ENCODE assay signal across 18 cellular contexts in genomic region chr16:22315979-22316378, GRCh38. TPM values are rescaled to one million over a fixed set of nuclear protein-coding genes. Genes with fewer than 3 reads are reported as not detected.
A peak's percentile ranks its signal among the peaks of the same experiment; 100 is the strongest.
DNase-seq lines count a peak whose midpoint lies in the region; ATAC-seq, FAIRE-seq and TF ChIP-seq lines count a peak whose summit lies in the region.
"Had no signal": no experiment of that assay in that cellular context is flagged by ENCODE, and none has a peak within 500 bp of the region (broad histone marks: within the 10 kb centered on the region; RNA-seq: fewer than 3 reads in every experiment).

No MANE protein-coding gene starts in this region.

- no peak for FAIRE-seq in A549 (lab: Jason Lieb, UNC)
- FAIRE-seq in endothelial cell of umbilical vein (lab: Jason Lieb, UNC) = peak; percentile 43
- FAIRE-seq: D721Med, G401.6, GM12891 had no signal

- no peak overlapping the region for H3K4me3 Mint-ChIP-seq in activated T-cell treated with anti-CD3 and anti-CD28 coated beads, Interleukin-2, amount 50 U/mL, for 24 hours
- no peak overlapping the region for H3K4me3 Mint-ChIP-seq in activated T-cell treated with anti-CD3 and anti-CD28 coated beads, Interleukin-2, amount 50 U/mL, for 4 hours
- H3K4me3 Mint-ChIP-seq: B cell; CD4-positive, alpha-beta memory T cell; GM23338 had no signal

- H3K27ac ChIP-seq in A549 (no peak overlapping the region), RWPE1 (peak overlapping the region; percentile 88), endothelial cell of umbilical vein (ENCODE audit: insufficient read depth, low read depth, low read length) (no peak overlapping the region), dorsolateral prefrontal cortex (no peak overlapping the region)

- no peak overlapping the region for H3K9ac ChIP-seq in endothelial cell of umbilical vein (replicated peaks; ENCODE audit: extremely low read depth, insufficient read depth, low read length)

- no peaks in the 10 kb centered on the region for H3K9me3 Mint-ChIP-seq in activated T-cell treated with anti-CD3 and anti-CD28 coated beads, Interleukin-2, amount 50 U/mL, for 24 hours
- no peaks in the 10 kb centered on the region for H3K9me3 Mint-ChIP-seq in activated T-cell treated with anti-CD3 and anti-CD28 coated beads, Interleukin-2, amount 50 U/mL, for 4 hours
- H3K9me3 Mint-ChIP-seq: GM23338 had no signal

- H3K9me3 ChIP-seq in A549 (no peaks in the 10 kb centered on the region), endothelial cell of umbilical vein (replicated peaks; ENCODE audit: control insufficient read depth, insufficient read depth, low read length) (no peaks in the 10 kb centered on the region)

- no peak for TF ChIP-seq RAD21 in A549 (conservative IDR thresholded peaks at IDR 0.05 in 1 of 2, IDR thresholded peaks at IDR 0.05 in 1 of 2)

- BruUV-seq in endothelial cell of umbilical vein (replicated peaks; lab: Mats Ljungman, UMichigan) = no TSS peak

- TF ChIP-seq CTCF in A549 (IDR thresholded peaks at IDR 0.05) (no peak), RWPE1 (conservative IDR thresholded peaks at IDR 0.05; ENCODE audit: low read depth) (no peak), endothelial cell of umbilical vein (IDR thresholded peaks at IDR 0.05; ENCODE audit: extremely low read depth in 1 of 2, insufficient read depth in 1 of 2, low read depth in 1 of 2, low read length in 2 of 2) (no peak), dorsolateral prefrontal cortex (IDR thresholded peaks at IDR 0.05 in 54 of 56, conservative IDR thresholded peaks at IDR 0.05 in 2 of 56; ENCODE audit: low read depth in 1 of 56, partially characterized antibody in 56 of 56) (no peak)

- WGBS in A549 (ENCODE audit: missing lambda C conversion rate) = 79% methylated on average over 1 of the region's 1 CpG

- TF ChIP-seq EP300 in A549 (IDR thresholded peaks at IDR 0.05) = no peak

- no peaks in the 10 kb centered on the region for H3K79me2 ChIP-seq in endothelial cell of umbilical vein (ENCODE audit: control insufficient read depth, insufficient read depth, low read length)

- H2AFZ ChIP-seq in endothelial cell of umbilical vein (ENCODE audit: low read depth, low read length) = no peak overlapping the region
- H2AFZ ChIP-seq: GM23338 had no signal

- POLR2A ChIA-PET in A549 (lab: Yijun Ruan, JAX) = no interaction called here
- POLR2A ChIA-PET in RWPE1 (lab: Yijun Ruan, JAX; ENCODE audit: low non-redundant PET) = no interaction called here
- POLR2A ChIA-PET in endothelial cell of umbilical vein (lab: Charles Lee) = no interaction called here

- no peak for TF ChIP-seq POLR2A in A549 (IDR thresholded peaks at IDR 0.05; ENCODE audit: low read length)
- TF ChIP-seq POLR2A in endothelial cell of umbilical vein (IDR thresholded peaks at IDR 0.05; ENCODE audit: low read depth, low read length) = no peak

- H3K4me3 ChIP-seq in A549 = no peak overlapping the region
- H3K4me3 ChIP-seq in endothelial cell of umbilical vein (replicated peaks in 1 of 3; ENCODE audit: insufficient read depth in 1 of 3, low read depth in 1 of 3, low read length in 3 of 3) = no peak overlapping the region
- no peak overlapping the region for H3K4me3 ChIP-seq in dorsolateral prefrontal cortex
- H3K4me3 ChIP-seq: GM23338 had no signal

- H4K20me1 ChIP-seq in endothelial cell of umbilical vein (replicated peaks; ENCODE audit: control insufficient read depth, extremely low read depth, insufficient read depth, low read length) = no peaks in the 10 kb centered on the region

- peaks cover 6 to 28% of the 10 kb centered on the region in 2 experiments for H3K36me3 ChIP-seq in endothelial cell of umbilical vein (ENCODE audit: control insufficient read depth in 2 of 2, extremely low read depth in 1 of 2, insufficient read depth in 2 of 2, low read length in 2 of 2)

- H3K4me1 Mint-ChIP-seq in activated T-cell treated with anti-CD3 and anti-CD28 coated beads, Interleukin-2, amount 50 U/mL, for 24 hours (ENCODE audit: low read depth) = peaks cover 7% of the 10 kb centered on the region
- H3K4me1 Mint-ChIP-seq in activated T-cell treated with anti-CD3 and anti-CD28 coated beads, Interleukin-2, amount 50 U/mL, for 4 hours (ENCODE audit: low read depth) = peaks cover 4% of the 10 kb centered on the region
- H3K4me1 Mint-ChIP-seq: B cell, GM23338 had no signal

- H3K4me2 ChIP-seq in A549 (no peak overlapping the region), endothelial cell of umbilical vein (ENCODE audit: insufficient read depth, low read length) (no peak overlapping the region)
- H3K4me2 ChIP-seq: GM23338 had no signal

- peaks cover 89% of the 10 kb centered on the region for H3K36me3 Mint-ChIP-seq in activated T-cell treated with anti-CD3 and anti-CD28 coated beads, Interleukin-2, amount 50 U/mL, for 24 hours (ENCODE audit: low read depth)
- peaks cover 43% of the 10 kb centered on the region for H3K36me3 Mint-ChIP-seq in activated T-cell treated with anti-CD3 and anti-CD28 coated beads, Interleukin-2, amount 50 U/mL, for 4 hours (ENCODE audit: insufficient read depth)

- H3K27me3 ChIP-seq in endothelial cell of umbilical vein (ENCODE audit: control insufficient read depth in 2 of 2, insufficient read depth in 2 of 2, low read length in 2 of 2) = no peaks in the 10 kb centered on the region
- H3K27me3 ChIP-seq in dorsolateral prefrontal cortex = no peaks in the 10 kb centered on the region

- H3K27me3 Mint-ChIP-seq in activated T-cell treated with anti-CD3 and anti-CD28 coated beads, Interleukin-2, amount 50 U/mL, for 24 hours = no peaks in the 10 kb centered on the region
- H3K27me3 Mint-ChIP-seq in activated T-cell treated with anti-CD3 and anti-CD28 coated beads, Interleukin-2, amount 50 U/mL, for 4 hours (ENCODE audit: low read depth) = no peaks in the 10 kb centered on the region
- H3K27me3 Mint-ChIP-seq: B cell; CD4-positive, alpha-beta memory T cell had no signal

- H3K4me1 ChIP-seq in A549 = no peaks in the 10 kb centered on the region
- H3K4me1 ChIP-seq in endothelial cell of umbilical vein (ENCODE audit: control insufficient read depth, extremely low read depth, insufficient read depth, low read length) = peaks cover 12% of the 10 kb centered on the region

- H3K9me1 ChIP-seq in endothelial cell of umbilical vein (replicated peaks; ENCODE audit: control insufficient read depth, extremely low read depth, insufficient read depth, low read length) = no peaks in the 10 kb centered on the region

- DNase-seq in activated T-cell treated with anti-CD3 and anti-CD28 coated beads, Interleukin-2, amount 50 U/mL, for 24 hours = peak; percentile 18
- DNase-seq in activated T-cell treated with anti-CD3 and anti-CD28 coated beads, Interleukin-2, amount 50 U/mL, for 4 hours = no peak
- DNase-seq in A549 (ENCODE audit: low read depth in 1 of 2, low spot score in 1 of 2) (no peak), RWPE1 (ENCODE audit: low spot score) (no peak), endothelial cell of umbilical vein (ENCODE audit: low read depth, low spot score) (no peak), dorsolateral prefrontal cortex (no peak)
- no peak for DNase-seq in stimulated activated CD4-positive, alpha-beta T cell treated with anti-CD3 and anti-CD28 coated beads, Interleukin-15, amount 100 ng/mL, for 24 hours
- DNase-seq in effector CD8-positive, alpha-beta T cell (lab: John Stamatoyannopoulos, UW) = no peak
- DNase-seq: C1 segment of cervical spinal cord; CD4-positive, alpha-beta memory T cell; DMS153; DMS79 treated with DMSO at 0.1 percent for 48 hours; EL had no signal

- intact Hi-C loops in endothelial cell of umbilical vein (cut with micrococcal nuclease) (no loop called here), dorsolateral prefrontal cortex (cut with DNase I) (loop anchor here in 1 of 2 donors (10.0 kb wide), 1 partner anchor 1151 kb away; no protein-coding TSS in a partner anchor)

- no peak for ATAC-seq in activated T-cell treated with anti-CD3 and anti-CD28 coated beads, Interleukin-2, amount 50 U/mL, for 4 hours
- no peak for ATAC-seq in A549
- ATAC-seq: GM23338 had no signal

- H3K27ac Mint-ChIP-seq in activated T-cell treated with anti-CD3 and anti-CD28 coated beads, Interleukin-2, amount 50 U/mL, for 24 hours = peak overlapping the region; percentile 37
- H3K27ac Mint-ChIP-seq: B cell; CD4-positive, alpha-beta memory T cell; GM23338 had no signal

- dilution Hi-C loops in endothelial cell of umbilical vein (cut with MboI; ENCODE audit: extremely low pct_ligation_motif_present, low sequenced_read_pairs) = no loop called here

- CTCF ChIA-PET in A549 (lab: Yijun Ruan, JAX) (interaction anchor here (0.9 to 1.9 kb wide), 4 partner anchors 13 to 1159 kb away, joined by 3 to 6 read pairs (median 4); no protein-coding TSS in a partner anchor), RWPE1 (lab: Yijun Ruan, JAX) (no interaction called here), endothelial cell of umbilical vein (lab: Charles Lee) (no interaction called here)

RNA-seq across cellular contexts. Expression of gene POLR3E, which starts 18.8 kb away (rescaled TPM):
- total RNA-seq in activated T-cell treated with anti-CD3 and anti-CD28 coated beads, Interleukin-2, amount 50 U/mL, for 4 hours = 100 to 1,000 TPM; 111 to 124 (median 113) TPM
- polyA plus RNA-seq in A549 (2011; rRNA removed) = 77.9 and 93.0 TPM in 2 replicates
- 79.6 and 114 TPM in 2 replicates for polyA plus RNA-seq in A549 (2012; cell fraction: cytosol; rRNA removed)
- 106 and 108 TPM in 2 replicates for polyA plus RNA-seq in A549 (2012; cell fraction: nucleus; rRNA removed)
- 50.0 to 54.6 TPM (median 50.3 TPM) in 3 replicates for polyA plus RNA-seq in A549 (2017; fragmentation: RNase III; extraction: RNeasy Plus Mini Kit Qiagen cat#74134 plus additional on column Dnase treatment)
- polyA minus RNA-seq in A549 (2011; rRNA and poly(A)+ RNA removed) = 345 and 346 TPM in 2 replicates
- 42.8 and 48.3 TPM in 2 replicates for total RNA-seq in endothelial cell of umbilical vein
- polyA plus RNA-seq in endothelial cell of umbilical vein = 55.5 and 62.2 TPM in 2 replicates
- polyA plus RNA-seq in endothelial cell of umbilical vein (2011; cell fraction: cytosol; rRNA removed) = 45.9 and 49.5 TPM in 2 replicates
- 151 and 155 TPM in 2 replicates for polyA plus RNA-seq in endothelial cell of umbilical vein (2011; cell fraction: nucleus; rRNA removed)
- 35.6 and 41.6 TPM in 2 replicates for polyA plus RNA-seq in endothelial cell of umbilical vein (2012)
- polyA minus RNA-seq in endothelial cell of umbilical vein = 187 and 194 TPM in 2 replicates
- 69.0 TPM for polyA minus RNA-seq in endothelial cell of umbilical vein (2011; cell fraction: cytosol; rRNA and poly(A)+ RNA removed)
- polyA minus RNA-seq in endothelial cell of umbilical vein (2011; cell fraction: nucleus; rRNA and poly(A)+ RNA removed) = 91.5 and 112 TPM in 2 replicates
- 10 to 100 TPM; 29.2 to 66.1 (median 45.5) TPM for total RNA-seq in dorsolateral prefrontal cortex

RNA-seq across cellular contexts. Expression of gene CDR2, which starts 58.4 kb away (rescaled TPM):
- 10 to 100 TPM; 29.0 to 37.5 (median 35.1) TPM for total RNA-seq in activated T-cell treated with anti-CD3 and anti-CD28 coated beads, Interleukin-2, amount 50 U/mL, for 4 hours
- 38.4 and 44.3 TPM in 2 replicates for polyA plus RNA-seq in A549 (2011; rRNA removed)
- 22.3 and 24.0 TPM in 2 replicates for polyA plus RNA-seq in A549 (2012; cell fraction: cytosol; rRNA removed)
- polyA plus RNA-seq in A549 (2012; cell fraction: nucleus; rRNA removed) = 14.1 and 15.6 TPM in 2 replicates
- 27.9 to 30.6 TPM (median 29.3 TPM) in 3 replicates for polyA plus RNA-seq in A549 (2017; fragmentation: RNase III; extraction: RNeasy Plus Mini Kit Qiagen cat#74134 plus additional on column Dnase treatment)
- polyA minus RNA-seq in A549 (2011; rRNA and poly(A)+ RNA removed) = 22.7 and 25.3 TPM in 2 replicates
- total RNA-seq in endothelial cell of umbilical vein = 58.9 and 61.9 TPM in 2 replicates
- polyA plus RNA-seq in endothelial cell of umbilical vein = 29.7 and 35.3 TPM in 2 replicates
- 48.8 and 51.7 TPM in 2 replicates for polyA plus RNA-seq in endothelial cell of umbilical vein (2011; cell fraction: cytosol; rRNA removed)
- polyA plus RNA-seq in endothelial cell of umbilical vein (2011; cell fraction: nucleus; rRNA removed) = 43.0 and 46.3 TPM in 2 replicates
- 39.2 and 43.2 TPM in 2 replicates for polyA plus RNA-seq in endothelial cell of umbilical vein (2012)
- polyA minus RNA-seq in endothelial cell of umbilical vein = 42.5 and 44.7 TPM in 2 replicates
- 8.6 TPM for polyA minus RNA-seq in endothelial cell of umbilical vein (2011; cell fraction: cytosol; rRNA and poly(A)+ RNA removed)
- 19.7 and 22.6 TPM in 2 replicates for polyA minus RNA-seq in endothelial cell of umbilical vein (2011; cell fraction: nucleus; rRNA and poly(A)+ RNA removed)
- 10 to 100 TPM in 119 of 120 experiments, 1 to 10 TPM in 1; 7.3 to 37.6 (median 23.1) TPM for total RNA-seq in dorsolateral prefrontal cortex
